Comparison of ENCODE assay signal across 1 cellular context in the genomic region with DNA sequence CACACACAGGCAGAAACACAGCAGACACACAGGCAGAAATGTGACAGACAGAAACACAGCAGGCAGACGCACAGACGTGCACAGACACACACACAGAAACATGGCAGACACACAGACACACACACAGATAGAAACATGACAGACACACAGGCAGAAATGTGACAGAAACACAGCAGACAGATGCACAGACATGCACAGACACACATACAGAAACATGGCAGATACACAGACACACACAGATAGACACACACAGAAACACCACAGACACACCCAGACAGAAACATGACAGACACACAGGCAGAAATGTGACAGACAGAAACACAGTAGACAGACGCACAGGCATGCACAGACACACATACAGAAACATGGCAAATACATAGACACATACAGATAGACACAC.
TF ChIP-seq lines count a peak whose summit lies in the region.

No MANE protein-coding gene starts in this region.

TF ChIP-seq in K562, 482 proteins besides CTCF, POLR2A, EP300 and RAD21 (continued from another document):
- TF ChIP-seq, protein P1, sequence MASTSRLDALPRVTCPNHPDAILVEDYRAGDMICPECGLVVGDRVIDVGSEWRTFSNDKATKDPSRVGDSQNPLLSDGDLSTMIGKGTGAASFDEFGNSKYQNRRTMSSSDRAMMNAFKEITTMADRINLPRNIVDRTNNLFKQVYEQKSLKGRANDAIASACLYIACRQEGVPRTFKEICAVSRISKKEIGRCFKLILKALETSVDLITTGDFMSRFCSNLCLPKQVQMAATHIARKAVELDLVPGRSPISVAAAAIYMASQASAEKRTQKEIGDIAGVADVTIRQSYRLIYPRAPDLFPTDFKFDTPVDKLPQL (IDR thresholded peaks at IDR 0.05; ENCODE audit: extremely low read depth, insufficient read length), result no peak
- TF ChIP-seq, protein P2, sequence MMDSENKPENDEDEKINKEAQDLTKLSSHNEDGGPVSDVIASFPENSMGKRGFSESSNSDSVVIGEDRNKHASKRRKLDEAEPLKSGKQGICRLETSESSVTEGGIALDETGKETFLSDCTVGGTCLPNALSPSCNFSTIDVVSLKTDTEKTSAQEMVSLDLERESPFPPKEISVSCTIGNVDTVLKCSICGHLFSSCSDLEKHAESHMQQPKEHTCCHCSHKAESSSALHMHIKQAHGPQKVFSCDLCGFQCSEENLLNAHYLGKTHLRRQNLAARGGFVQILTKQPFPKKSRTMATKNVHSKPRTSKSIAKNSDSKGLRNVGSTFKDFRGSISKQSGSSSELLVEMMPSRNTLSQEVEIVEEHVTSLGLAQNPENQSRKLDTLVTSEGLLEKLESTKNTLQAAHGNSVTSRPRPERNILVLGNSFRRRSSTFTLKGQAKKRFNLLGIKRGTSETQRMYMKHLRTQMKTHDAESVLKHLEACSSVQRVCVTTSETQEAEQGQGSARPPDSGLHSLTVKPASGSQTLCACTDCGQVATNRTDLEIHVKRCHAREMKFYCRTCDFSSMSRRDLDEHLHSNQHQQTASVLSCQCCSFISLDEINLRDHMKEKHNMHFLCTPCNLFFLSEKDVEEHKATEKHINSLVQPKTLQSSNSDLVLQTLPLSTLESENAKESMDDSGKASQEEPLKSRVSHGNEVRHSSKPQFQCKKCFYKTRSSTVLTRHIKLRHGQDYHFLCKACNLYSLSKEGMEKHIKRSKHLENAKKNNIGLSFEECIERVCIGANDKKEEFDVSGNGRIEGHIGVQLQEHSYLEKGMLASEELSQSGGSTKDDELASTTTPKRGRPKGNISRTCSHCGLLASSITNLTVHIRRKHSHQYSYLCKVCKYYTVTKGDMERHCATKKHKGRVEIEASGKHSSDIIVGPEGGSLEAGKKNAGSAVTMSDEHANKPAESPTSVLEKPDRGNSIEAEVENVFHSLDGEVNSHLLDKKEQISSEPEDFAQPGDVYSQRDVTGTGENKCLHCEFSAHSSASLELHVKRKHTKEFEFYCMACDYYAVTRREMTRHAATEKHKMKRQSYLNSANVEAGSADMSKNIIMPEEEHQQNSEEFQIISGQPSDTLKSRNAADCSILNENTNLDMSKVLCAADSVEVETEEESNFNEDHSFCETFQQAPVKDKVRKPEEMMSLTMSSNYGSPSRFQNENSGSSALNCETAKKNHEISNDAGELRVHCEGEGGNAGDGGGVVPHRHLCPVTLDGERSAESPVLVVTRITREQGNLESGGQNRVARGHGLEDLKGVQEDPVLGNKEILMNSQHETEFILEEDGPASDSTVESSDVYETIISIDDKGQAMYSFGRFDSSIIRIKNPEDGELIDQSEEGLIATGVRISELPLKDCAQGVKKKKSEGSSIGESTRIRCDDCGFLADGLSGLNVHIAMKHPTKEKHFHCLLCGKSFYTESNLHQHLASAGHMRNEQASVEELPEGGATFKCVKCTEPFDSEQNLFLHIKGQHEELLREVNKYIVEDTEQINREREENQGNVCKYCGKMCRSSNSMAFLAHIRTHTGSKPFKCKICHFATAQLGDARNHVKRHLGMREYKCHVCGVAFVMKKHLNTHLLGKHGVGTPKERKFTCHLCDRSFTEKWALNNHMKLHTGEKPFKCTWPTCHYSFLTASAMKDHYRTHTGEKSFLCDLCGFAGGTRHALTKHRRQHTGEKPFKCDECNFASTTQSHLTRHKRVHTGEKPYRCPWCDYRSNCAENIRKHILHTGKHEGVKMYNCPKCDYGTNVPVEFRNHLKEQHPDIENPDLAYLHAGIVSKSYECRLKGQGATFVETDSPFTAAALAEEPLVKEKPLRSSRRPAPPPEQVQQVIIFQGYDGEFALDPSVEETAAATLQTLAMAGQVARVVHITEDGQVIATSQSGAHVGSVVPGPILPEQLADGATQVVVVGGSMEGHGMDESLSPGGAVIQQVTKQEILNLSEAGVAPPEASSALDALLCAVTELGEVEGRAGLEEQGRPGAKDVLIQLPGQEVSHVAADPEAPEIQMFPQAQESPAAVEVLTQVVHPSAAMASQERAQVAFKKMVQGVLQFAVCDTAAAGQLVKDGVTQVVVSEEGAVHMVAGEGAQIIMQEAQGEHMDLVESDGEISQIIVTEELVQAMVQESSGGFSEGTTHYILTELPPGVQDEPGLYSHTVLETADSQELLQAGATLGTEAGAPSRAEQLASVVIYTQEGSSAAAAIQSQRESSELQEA (IDR thresholded peaks at IDR 0.05; ENCODE audit: low read depth), result 0 out of 2 replicates have a peak, but pooled peaks have one; percentile 9
- 0 out of 4 replicates have a peak, but pooled peaks of 1 of the 2 experiments have one; percentile 18 for TF ChIP-seq TRIM24 (IDR thresholded peaks at IDR 0.05)
- TF ChIP-seq, protein P3, sequence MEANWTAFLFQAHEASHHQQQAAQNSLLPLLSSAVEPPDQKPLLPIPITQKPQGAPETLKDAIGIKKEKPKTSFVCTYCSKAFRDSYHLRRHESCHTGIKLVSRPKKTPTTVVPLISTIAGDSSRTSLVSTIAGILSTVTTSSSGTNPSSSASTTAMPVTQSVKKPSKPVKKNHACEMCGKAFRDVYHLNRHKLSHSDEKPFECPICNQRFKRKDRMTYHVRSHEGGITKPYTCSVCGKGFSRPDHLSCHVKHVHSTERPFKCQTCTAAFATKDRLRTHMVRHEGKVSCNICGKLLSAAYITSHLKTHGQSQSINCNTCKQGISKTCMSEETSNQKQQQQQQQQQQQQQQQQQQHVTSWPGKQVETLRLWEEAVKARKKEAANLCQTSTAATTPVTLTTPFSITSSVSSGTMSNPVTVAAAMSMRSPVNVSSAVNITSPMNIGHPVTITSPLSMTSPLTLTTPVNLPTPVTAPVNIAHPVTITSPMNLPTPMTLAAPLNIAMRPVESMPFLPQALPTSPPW (CRISPR knock-in tag; IDR thresholded peaks at IDR 0.05), result no peak
- no peak for TF ChIP-seq TAF15 (IDR thresholded peaks at IDR 0.05; ENCODE audit: low read depth, low read length)
- TF ChIP-seq MED1 (CRISPR knock-in tag; IDR thresholded peaks at IDR 0.05; ENCODE audit: borderline replicate concordance), result no peak
- TF ChIP-seq MAZ (CRISPR knock-in tag; conservative IDR thresholded peaks at IDR 0.05 in 1 of 2, IDR thresholded peaks at IDR 0.05 in 1 of 2), result no peak
- 0 out of 2 replicates have a peak, but pooled peaks have one; percentile 48 for TF ChIP-seq LARP7 (IDR thresholded peaks at IDR 0.05)
- TF ChIP-seq, protein P4, sequence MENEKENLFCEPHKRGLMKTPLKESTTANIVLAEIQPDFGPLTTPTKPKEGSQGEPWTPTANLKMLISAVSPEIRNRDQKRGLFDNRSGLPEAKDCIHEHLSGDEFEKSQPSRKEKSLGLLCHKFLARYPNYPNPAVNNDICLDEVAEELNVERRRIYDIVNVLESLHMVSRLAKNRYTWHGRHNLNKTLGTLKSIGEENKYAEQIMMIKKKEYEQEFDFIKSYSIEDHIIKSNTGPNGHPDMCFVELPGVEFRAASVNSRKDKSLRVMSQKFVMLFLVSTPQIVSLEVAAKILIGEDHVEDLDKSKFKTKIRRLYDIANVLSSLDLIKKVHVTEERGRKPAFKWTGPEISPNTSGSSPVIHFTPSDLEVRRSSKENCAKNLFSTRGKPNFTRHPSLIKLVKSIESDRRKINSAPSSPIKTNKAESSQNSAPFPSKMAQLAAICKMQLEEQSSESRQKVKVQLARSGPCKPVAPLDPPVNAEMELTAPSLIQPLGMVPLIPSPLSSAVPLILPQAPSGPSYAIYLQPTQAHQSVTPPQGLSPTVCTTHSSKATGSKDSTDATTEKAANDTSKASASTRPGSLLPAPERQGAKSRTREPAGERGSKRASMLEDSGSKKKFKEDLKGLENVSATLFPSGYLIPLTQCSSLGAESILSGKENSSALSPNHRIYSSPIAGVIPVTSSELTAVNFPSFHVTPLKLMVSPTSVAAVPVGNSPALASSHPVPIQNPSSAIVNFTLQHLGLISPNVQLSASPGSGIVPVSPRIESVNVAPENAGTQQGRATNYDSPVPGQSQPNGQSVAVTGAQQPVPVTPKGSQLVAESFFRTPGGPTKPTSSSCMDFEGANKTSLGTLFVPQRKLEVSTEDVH (IDR thresholded peaks at IDR 0.05; ENCODE audit: low read depth, partially characterized antibody), result peak; percentile 5
- TF ChIP-seq, protein P5, sequence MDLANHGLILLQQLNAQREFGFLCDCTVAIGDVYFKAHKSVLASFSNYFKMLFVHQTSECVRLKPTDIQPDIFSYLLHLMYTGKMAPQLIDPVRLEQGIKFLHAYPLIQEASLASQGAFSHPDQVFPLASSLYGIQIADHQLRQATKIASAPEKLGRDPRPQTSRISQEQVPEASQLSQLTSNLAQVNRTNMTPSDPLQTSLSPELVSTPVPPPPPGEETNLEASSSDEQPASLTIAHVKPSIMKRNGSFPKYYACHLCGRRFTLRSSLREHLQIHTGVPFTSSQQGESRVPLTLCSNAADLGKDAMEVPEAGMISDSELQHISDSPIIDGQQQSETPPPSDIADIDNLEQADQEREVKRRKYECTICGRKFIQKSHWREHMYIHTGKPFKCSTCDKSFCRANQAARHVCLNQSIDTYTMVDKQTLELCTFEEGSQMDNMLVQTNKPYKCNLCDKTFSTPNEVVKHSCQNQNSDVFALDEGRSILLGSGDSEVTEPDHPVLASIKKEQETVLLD (IDR thresholded peaks at IDR 0.05), result peak; percentile 13; the same call in 1 of the 2 replicates
- peak in 1 of 2 experiments; percentile 55; a peak in 1 of 4 replicates for TF ChIP-seq HDAC1 (IDR thresholded peaks at IDR 0.05)
- TF ChIP-seq, protein P6, sequence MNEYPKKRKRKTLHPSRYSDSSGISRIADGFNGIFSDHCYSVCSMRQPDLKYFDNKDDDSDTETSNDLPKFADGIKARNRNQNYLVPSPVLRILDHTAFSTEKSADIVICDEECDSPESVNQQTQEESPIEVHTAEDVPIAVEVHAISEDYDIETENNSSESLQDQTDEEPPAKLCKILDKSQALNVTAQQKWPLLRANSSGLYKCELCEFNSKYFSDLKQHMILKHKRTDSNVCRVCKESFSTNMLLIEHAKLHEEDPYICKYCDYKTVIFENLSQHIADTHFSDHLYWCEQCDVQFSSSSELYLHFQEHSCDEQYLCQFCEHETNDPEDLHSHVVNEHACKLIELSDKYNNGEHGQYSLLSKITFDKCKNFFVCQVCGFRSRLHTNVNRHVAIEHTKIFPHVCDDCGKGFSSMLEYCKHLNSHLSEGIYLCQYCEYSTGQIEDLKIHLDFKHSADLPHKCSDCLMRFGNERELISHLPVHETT (CRISPR knock-in tag; conservative IDR thresholded peaks at IDR 0.05 in 1 of 2, IDR thresholded peaks at IDR 0.05 in 1 of 2), result no peak
- TF ChIP-seq EHMT2 (IDR thresholded peaks at IDR 0.05), result 0 out of 2 replicates have a peak, but pooled peaks have one; percentile 19
- TF ChIP-seq, protein P7, sequence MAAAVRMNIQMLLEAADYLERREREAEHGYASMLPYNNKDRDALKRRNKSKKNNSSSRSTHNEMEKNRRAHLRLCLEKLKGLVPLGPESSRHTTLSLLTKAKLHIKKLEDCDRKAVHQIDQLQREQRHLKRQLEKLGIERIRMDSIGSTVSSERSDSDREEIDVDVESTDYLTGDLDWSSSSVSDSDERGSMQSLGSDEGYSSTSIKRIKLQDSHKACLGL (CRISPR knock-in tag; IDR thresholded peaks at IDR 0.05; ENCODE audit: borderline replicate concordance, poor library complexity, severe bottlenecking), result no peak
- no peak for TF ChIP-seq ZNF12 (CRISPR knock-in tag; IDR thresholded peaks at IDR 0.05)
